Comparison of ENCODE assay signal across 8 cellular contexts in the genomic region with DNA sequence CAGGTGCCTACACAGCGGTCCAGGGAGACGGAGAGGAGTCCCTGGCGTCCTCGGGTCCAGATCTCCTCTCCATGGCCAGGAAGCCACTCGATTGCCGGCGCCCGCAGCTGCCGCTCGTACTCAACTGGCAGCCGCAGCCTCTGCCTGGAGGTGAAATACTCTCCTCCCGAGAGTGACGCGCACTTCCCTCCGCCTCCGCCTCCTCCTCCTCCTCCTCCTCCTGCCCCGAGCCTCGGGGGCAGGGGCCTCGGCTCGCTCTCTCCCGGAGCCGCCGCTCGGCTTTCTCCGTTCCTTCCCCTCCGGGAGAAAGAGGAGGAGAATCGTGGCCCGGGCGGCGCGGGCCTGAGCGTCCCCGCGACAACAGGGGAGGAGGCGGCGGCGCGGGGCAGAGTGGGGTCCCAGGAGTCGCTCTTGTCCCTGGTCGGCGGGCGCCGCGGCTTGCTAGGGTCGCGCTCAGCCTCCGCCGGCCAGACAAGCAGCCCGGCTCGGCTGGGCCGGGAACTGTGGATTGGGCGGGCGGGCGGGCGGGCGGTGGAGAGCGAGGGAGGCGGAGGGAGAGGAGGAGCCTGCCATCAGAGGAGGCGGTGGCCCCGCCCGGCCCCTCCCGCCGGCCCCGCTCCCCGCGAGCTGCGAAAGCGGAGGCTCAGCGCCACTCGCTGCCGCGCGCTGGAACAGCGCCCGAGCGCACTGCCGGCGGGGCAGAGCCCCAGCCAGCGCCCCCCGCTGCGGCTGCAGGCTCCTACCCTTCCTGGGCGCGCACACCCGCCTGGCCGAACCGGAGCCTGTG. TPM values are rescaled to one million over a fixed set of nuclear protein-coding genes. Genes with fewer than 3 reads are reported as not detected.
DNase-seq lines count a peak whose midpoint lies in the region; ATAC-seq and TF ChIP-seq lines count a peak whose summit lies in the region.

A gene with protein sequence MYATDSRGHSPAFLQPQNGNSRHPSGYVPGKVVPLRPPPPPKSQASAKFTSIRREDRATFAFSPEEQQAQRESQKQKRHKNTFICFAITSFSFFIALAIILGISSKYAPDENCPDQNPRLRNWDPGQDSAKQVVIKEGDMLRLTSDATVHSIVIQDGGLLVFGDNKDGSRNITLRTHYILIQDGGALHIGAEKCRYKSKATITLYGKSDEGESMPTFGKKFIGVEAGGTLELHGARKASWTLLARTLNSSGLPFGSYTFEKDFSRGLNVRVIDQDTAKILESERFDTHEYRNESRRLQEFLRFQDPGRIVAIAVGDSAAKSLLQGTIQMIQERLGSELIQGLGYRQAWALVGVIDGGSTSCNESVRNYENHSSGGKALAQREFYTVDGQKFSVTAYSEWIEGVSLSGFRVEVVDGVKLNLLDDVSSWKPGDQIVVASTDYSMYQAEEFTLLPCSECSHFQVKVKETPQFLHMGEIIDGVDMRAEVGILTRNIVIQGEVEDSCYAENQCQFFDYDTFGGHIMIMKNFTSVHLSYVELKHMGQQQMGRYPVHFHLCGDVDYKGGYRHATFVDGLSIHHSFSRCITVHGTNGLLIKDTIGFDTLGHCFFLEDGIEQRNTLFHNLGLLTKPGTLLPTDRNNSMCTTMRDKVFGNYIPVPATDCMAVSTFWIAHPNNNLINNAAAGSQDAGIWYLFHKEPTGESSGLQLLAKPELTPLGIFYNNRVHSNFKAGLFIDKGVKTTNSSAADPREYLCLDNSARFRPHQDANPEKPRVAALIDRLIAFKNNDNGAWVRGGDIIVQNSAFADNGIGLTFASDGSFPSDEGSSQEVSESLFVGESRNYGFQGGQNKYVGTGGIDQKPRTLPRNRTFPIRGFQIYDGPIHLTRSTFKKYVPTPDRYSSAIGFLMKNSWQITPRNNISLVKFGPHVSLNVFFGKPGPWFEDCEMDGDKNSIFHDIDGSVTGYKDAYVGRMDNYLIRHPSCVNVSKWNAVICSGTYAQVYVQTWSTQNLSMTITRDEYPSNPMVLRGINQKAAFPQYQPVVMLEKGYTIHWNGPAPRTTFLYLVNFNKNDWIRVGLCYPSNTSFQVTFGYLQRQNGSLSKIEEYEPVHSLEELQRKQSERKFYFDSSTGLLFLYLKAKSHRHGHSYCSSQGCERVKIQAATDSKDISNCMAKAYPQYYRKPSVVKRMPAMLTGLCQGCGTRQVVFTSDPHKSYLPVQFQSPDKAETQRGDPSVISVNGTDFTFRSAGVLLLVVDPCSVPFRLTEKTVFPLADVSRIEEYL (N-terminal part only) (minus strand): TSS at position 126 of the 787 bp plus-strand sequence. CDS start 18,140 bp downstream, outside the sequence.

- H3K27ac ChIP-seq in MM.1S (ENCODE audit: low read length), result peak within 1 kb of the TSS; percentile 84
- H3K27ac ChIP-seq in temporal lobe (ENCODE audit: low read depth, low read length), result peak within 1 kb of the TSS; percentile 59

- H3K27me3 ChIP-seq in GM06990 (replicated peaks; ENCODE audit: control insufficient read depth, insufficient read depth, low read length) (no peaks in the 10 kb centered on the region), HAP-1 (ENCODE audit: low read depth) (no peaks in the 10 kb centered on the region), MM.1S (replicated peaks; ENCODE audit: insufficient read depth, low read length) (no peaks in the 10 kb centered on the region)

- peaks cover 13% of the 10 kb centered on the region; the same call in 1 of the 2 replicates for H3F3A ChIP-seq in MM.1S (ENCODE audit: insufficient read depth, low read length)

- ATAC-seq in SK-N-SH treated with all-trans-retinoic acid at 6 μM for 48 hours (peak; percentile 83), omental fat pad (ENCODE audit: low FRiP score) (peak; percentile 81)

- peak within 1 kb of the TSS; percentile 95 for H3K4me3 Mint-ChIP-seq in activated naive CD4-positive, alpha-beta T cell treated with anti-CD3 and anti-CD28 coated beads, Interleukin-2, amount 50 U/mL, for 24 hours

- peak within 1 kb of the TSS; percentile 99 for H2AFZ ChIP-seq in MM.1S (ENCODE audit: low read length)

- H3K4me1 ChIP-seq in HAP-1 (peaks cover 41% of the 10 kb centered on the region), MM.1S (ENCODE audit: low read length) (no peaks in the 10 kb centered on the region)

- in situ Hi-C loops in HAP-1 (cut with MboI; ENCODE audit: low sequenced_read_pairs), result no loop called here

- H4K20me1 ChIP-seq in MM.1S (ENCODE audit: insufficient read depth, low read length), result no peaks in the 10 kb centered on the region

- no peaks in the 10 kb centered on the region for H3K9me3 Mint-ChIP-seq in activated naive CD4-positive, alpha-beta T cell treated with anti-CD3 and anti-CD28 coated beads, Interleukin-2, amount 50 U/mL, for 24 hours

- no peaks in the 10 kb centered on the region for H3K27me3 Mint-ChIP-seq in activated naive CD4-positive, alpha-beta T cell treated with anti-CD3 and anti-CD28 coated beads, Interleukin-2, amount 50 U/mL, for 24 hours

- no peaks in the 10 kb centered on the region for H3K9me2 ChIP-seq in MM.1S (replicated peaks; ENCODE audit: insufficient read depth, low read length)

- H3K4me3 ChIP-seq in GM06990 (replicated peaks; ENCODE audit: low read depth, low read length), result peak within 1 kb of the TSS; percentile 73
- peak within 1 kb of the TSS; percentile 95 for H3K4me3 ChIP-seq in HAP-1
- H3K4me3 ChIP-seq in MM.1S (ENCODE audit: low read length), result peak within 1 kb of the TSS; percentile 87

- peaks cover 12% of the 10 kb centered on the region for H3K79me2 ChIP-seq in MM.1S (ENCODE audit: low read length)

- peak within 1 kb of the TSS; percentile 100 for H3K4me2 ChIP-seq in MM.1S (ENCODE audit: low read depth, low read length)

- no peaks in the 10 kb centered on the region for H3K36me3 ChIP-seq in GM06990 (ENCODE audit: control insufficient read depth, insufficient read depth, low read length)
- H3K36me3 ChIP-seq in HAP-1 (replicated peaks), result no peaks in the 10 kb centered on the region
- H3K36me3 ChIP-seq in MM.1S (replicated peaks; ENCODE audit: insufficient read depth, low read length), result no peaks in the 10 kb centered on the region

- H3K4me1 Mint-ChIP-seq in activated naive CD4-positive, alpha-beta T cell treated with anti-CD3 and anti-CD28 coated beads, Interleukin-2, amount 50 U/mL, for 24 hours, result peaks cover 43% of the 10 kb centered on the region

- peaks cover 7% of the 10 kb centered on the region for H3K36me3 Mint-ChIP-seq in activated naive CD4-positive, alpha-beta T cell treated with anti-CD3 and anti-CD28 coated beads, Interleukin-2, amount 50 U/mL, for 24 hours

- H3K9me3 ChIP-seq in HAP-1 (no peaks in the 10 kb centered on the region), MM.1S (replicated peaks; ENCODE audit: insufficient read depth, low read length) (no peaks in the 10 kb centered on the region)

- peak within 1 kb of the TSS; percentile 95 for H3K27ac Mint-ChIP-seq in activated naive CD4-positive, alpha-beta T cell treated with anti-CD3 and anti-CD28 coated beads, Interleukin-2, amount 50 U/mL, for 24 hours

- DNase-seq in GM06990 (ENCODE audit: extremely low read depth, insufficient read length) (peak; percentile 82), HAP-1 (ENCODE audit: low spot score in 2 of 2) (peak; percentile 89 to 91), MM.1S (peak; percentile 88), globus pallidus (ENCODE audit: low spot score) (peak; percentile 87), omental fat pad (ENCODE audit: low spot score) (peak; percentile 54)

- TF ChIP-seq CTCF in GM06990 (IDR thresholded peaks at IDR 0.05; ENCODE audit: insufficient read depth, low read length, poor library complexity, severe bottlenecking) (peak; percentile 21), MM.1S (IDR thresholded peaks at IDR 0.05; ENCODE audit: low read length) (peak; percentile 42), omental fat pad (IDR thresholded peaks at IDR 0.05) (no peak)

- H3K9ac ChIP-seq in MM.1S (ENCODE audit: low read length), result peak within 1 kb of the TSS; percentile 85

TF ChIP-seq in SK-N-SH treated with all-trans-retinoic acid at 6 μM for 48 hours, 23 proteins besides CTCF, POLR2A, EP300 and RAD21 (continues in another document):
- TF ChIP-seq OSR1 (CRISPR knock-in tag; IDR thresholded peaks at IDR 0.05), result no peak
- no peak for TF ChIP-seq TOX (CRISPR knock-in tag; IDR thresholded peaks at IDR 0.05; ENCODE audit: borderline replicate concordance)
- no peak for TF ChIP-seq ZC3H10 (CRISPR knock-in tag; IDR thresholded peaks at IDR 0.05)
- no peak for TF ChIP-seq CSDC2 (CRISPR knock-in tag; IDR thresholded peaks at IDR 0.05)
- TF ChIP-seq, protein P1, sequence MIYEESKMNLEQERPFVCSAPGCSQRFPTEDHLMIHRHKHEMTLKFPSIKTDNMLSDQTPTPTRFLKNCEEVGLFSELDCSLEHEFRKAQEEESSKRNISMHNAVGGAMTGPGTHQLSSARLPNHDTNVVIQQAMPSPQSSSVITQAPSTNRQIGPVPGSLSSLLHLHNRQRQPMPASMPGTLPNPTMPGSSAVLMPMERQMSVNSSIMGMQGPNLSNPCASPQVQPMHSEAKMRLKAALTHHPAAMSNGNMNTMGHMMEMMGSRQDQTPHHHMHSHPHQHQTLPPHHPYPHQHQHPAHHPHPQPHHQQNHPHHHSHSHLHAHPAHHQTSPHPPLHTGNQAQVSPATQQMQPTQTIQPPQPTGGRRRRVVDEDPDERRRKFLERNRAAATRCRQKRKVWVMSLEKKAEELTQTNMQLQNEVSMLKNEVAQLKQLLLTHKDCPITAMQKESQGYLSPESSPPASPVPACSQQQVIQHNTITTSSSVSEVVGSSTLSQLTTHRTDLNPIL (CRISPR knock-in tag; IDR thresholded peaks at IDR 0.05; ENCODE audit: low read depth), result no peak
- TF ChIP-seq, protein P2, sequence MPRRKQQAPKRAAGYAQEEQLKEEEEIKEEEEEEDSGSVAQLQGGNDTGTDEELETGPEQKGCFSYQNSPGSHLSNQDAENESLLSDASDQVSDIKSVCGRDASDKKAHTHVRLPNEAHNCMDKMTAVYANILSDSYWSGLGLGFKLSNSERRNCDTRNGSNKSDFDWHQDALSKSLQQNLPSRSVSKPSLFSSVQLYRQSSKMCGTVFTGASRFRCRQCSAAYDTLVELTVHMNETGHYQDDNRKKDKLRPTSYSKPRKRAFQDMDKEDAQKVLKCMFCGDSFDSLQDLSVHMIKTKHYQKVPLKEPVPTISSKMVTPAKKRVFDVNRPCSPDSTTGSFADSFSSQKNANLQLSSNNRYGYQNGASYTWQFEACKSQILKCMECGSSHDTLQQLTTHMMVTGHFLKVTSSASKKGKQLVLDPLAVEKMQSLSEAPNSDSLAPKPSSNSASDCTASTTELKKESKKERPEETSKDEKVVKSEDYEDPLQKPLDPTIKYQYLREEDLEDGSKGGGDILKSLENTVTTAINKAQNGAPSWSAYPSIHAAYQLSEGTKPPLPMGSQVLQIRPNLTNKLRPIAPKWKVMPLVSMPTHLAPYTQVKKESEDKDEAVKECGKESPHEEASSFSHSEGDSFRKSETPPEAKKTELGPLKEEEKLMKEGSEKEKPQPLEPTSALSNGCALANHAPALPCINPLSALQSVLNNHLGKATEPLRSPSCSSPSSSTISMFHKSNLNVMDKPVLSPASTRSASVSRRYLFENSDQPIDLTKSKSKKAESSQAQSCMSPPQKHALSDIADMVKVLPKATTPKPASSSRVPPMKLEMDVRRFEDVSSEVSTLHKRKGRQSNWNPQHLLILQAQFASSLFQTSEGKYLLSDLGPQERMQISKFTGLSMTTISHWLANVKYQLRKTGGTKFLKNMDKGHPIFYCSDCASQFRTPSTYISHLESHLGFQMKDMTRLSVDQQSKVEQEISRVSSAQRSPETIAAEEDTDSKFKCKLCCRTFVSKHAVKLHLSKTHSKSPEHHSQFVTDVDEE (CRISPR knock-in tag; IDR thresholded peaks at IDR 0.05), result no peak

RNA-seq across cellular contexts. Expression of the gene that starts here (rescaled TPM):
- 100 to 1,000 TPM in 3 of 4 donors, 10 to 100 TPM in 1; 67.1 to 496 (median 126) TPM for total RNA-seq in omental fat pad
- 47.0 TPM for total RNA-seq in temporal lobe

Comparison
In these comparisons a context has a peak if more than half of its experiments do, and no peak if none do; other contexts are left out.
1. Peak in every context shown above with its lines: DNase-seq, ATAC-seq, H3K4me3 ChIP-seq and H3K27ac ChIP-seq.
2. CTCF ChIP-seq: peak in GM06990 (single experiment) and MM.1S (single experiment); none in omental fat pad (0 of 3).